18 cellular contexts compared by ENCODE assay signal in genomic region chr15:32130823-32131222, GRCh38.
"Had no signal": no experiment of that assay in that cellular context is flagged by ENCODE, and none has a peak within 500 bp of the region (broad histone marks: within the 10 kb centered on the region; RNA-seq: fewer than 3 reads in every experiment).

No MANE protein-coding gene starts in this region.

- H3K4me1 ChIP-seq: ascending aorta, gastroesophageal sphincter, stomach had no signal

- H3K27me3 ChIP-seq: ascending aorta, stomach had no signal

- ATAC-seq: esophagus mucosa; gastroesophageal sphincter; mucosa of descending colon; sciatic nerve; stimulated activated effector memory CD8-positive, alpha-beta T cell treated with anti-CD3 and anti-CD28 coated beads, Interleukin-12 subunit alpha, Interleukin-12 subunit beta, amount 100 ng/mL, for 72 hours had no signal

- H3K9me3 ChIP-seq: ascending aorta, gastroesophageal sphincter, mucosa of descending colon, stomach had no signal

- H3K4me2 ChIP-seq: smooth muscle cell had no signal

- DNase-seq: activated CD4-positive, alpha-beta T cell treated with anti-CD3 and anti-CD28 coated beads, Interleukin-2, amount 10 ng/mL, durations not matched to agents 24 days and 14 days; activated CD8-positive, alpha-beta memory T cell treated with anti-CD3 and anti-CD28 coated beads, Interleukin-2, amount 50 U/mL, for 4 hours; activated gamma-delta T cell; activated T-cell treated with anti-CD3 and anti-CD28 coated beads, Interleukin-2, amount 50 U/mL, for 48 hours; mesenchymal stem cell; mucosa of descending colon; naive B cell; stimulated activated CD4-positive, alpha-beta T cell treated with anti-CD3 and anti-CD28 coated beads, Interleukin-4, amount 100 ng/mL, for 24 hours; stomach; T1000; trophoblast cell had no signal

- H3K36me3 ChIP-seq: ascending aorta, gastroesophageal sphincter, stomach had no signal

- H3K27ac ChIP-seq: ascending aorta, coronary artery, gastroesophageal sphincter, stomach had no signal

- H3K4me3 ChIP-seq: ascending aorta, coronary artery, gastroesophageal sphincter, mucosa of descending colon, smooth muscle cell, stomach had no signal
